ENCODE assay signal across 20 cellular contexts in the genomic region with DNA sequence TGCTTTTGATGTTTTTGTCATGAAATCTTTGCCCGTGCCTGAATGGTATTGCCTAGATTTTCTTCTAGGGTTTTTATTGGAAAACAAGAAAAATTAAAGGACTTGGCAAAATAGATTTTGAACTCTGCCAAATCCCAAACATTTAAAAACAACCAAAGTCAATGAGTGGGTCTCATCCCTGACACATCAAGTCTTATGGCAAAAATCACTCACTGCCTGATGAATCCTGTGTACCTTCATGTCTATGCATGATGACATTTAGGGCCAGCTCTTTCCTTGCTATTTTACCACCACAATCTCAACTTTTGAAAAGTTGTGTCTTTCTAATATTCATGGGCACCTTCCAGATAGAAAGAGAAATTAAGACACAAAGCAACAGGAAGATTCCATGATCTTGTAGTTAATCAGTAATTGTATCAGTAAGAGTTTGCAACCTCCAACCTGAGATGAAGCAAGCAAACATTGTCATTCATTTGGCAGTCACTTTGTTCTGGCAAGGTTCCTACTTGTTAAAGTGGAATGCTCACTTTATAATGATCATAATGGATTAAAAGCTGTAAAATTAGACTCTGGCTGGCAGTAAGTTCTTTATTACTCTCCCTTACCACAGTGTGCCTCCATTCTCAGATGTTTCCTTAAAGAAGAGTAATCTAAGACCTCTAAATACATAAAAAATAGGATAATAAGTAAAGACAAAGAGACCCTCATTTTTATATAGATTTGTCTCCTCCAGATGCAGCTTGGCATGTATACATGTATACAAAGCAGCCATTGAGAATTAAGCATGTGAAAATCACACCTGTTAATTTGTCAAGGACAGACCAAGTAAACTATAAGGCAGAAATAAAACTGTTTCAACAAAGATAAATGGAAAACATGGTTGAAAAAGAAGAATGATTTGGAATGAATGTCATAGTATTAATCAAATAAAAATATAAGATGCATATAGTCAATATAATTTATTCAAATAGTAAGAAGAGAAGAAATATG. TPM values are rescaled to one million over a fixed set of nuclear protein-coding genes. Genes with fewer than 3 reads are reported as not detected.
A peak's percentile ranks its signal among the peaks of the same experiment; 100 is the strongest.
DNase-seq lines count a peak whose midpoint lies in the region; ATAC-seq, FAIRE-seq and TF ChIP-seq lines count a peak whose summit lies in the region.
"Had no signal": no experiment of that assay in that cellular context is flagged by ENCODE, and none has a peak within 500 bp of the region (broad histone marks: within the 10 kb centered on the region; RNA-seq: fewer than 3 reads in every experiment).

No MANE protein-coding gene starts in this region.

- TF ChIP-seq CTCF in pancreas (IDR thresholded peaks at IDR 0.05) = no peak
- no peak for TF ChIP-seq CTCF in GM13977 (IDR thresholded peaks at IDR 0.05; ENCODE audit: extremely low read depth, insufficient read depth, missing control alignments)

- intact Hi-C loops in pancreas (cut with DNase I) = no loop called here

- FAIRE-seq in colon (lab: Jason Lieb, UNC) (peak; percentile 79), pancreas (lab: Jason Lieb, UNC) (peak; percentile 17)
- FAIRE-seq: GM18507 had no signal

- H3K9me3 ChIP-seq in pancreas (no peaks in the 10 kb centered on the region), SJCRH30 (replicated peaks) (no peaks in the 10 kb centered on the region)
- H3K9me3 ChIP-seq: BE2C, HAP-1, MG63 had no signal

- H3K4me1 ChIP-seq in pancreas (peaks cover 11 to 24% (median 22%) of the 10 kb centered on the region in 3 donors), SJCRH30 (0 out of 2 replicates have a peak, but pooled peaks cover 2% of the 10 kb centered on the region)
- H3K4me1 ChIP-seq: BE2C had no signal

- peak; percentile 28 for DNase-seq in DMS79 treated with DMSO at 0.1 percent for 48 hours (lab: John Stamatoyannopoulos, UW)
- DNase-seq in DMS79 (lab: John Stamatoyannopoulos, UW) = no peak
- peak; percentile 81 for DNase-seq in NCI-H1105 treated with DMSO at 0.1 percent for 48 hours (lab: John Stamatoyannopoulos, UW)
- DNase-seq in pancreas = no peak
- DNase-seq in GM13977 (ENCODE audit: low spot score) = no peak
- no peak for DNase-seq in SJCRH30
- DNase-seq: BE2C; Calu3; CD4-positive, alpha-beta T cell; DMS53; MG63; NCI-H187 treated with DMSO at 0.1 percent for 48 hours; NCI-H2171 treated with DMSO at 0.1 percent for 48 hours; NCI-H446 treated with DMSO at 0.1 percent for 48 hours; NCI-H774 had no signal

- H3K27ac ChIP-seq in pancreas (peak overlapping the region in 2 of 4 donors; percentile 11 to 52), SJCRH30 (no peak overlapping the region)
- H3K27ac ChIP-seq: 22Rv1 had no signal

- ATAC-seq in pancreas (peak; percentile 60 to 81 (median 75)), HG02973 (IDR thresholded peaks at IDR 0.05; ENCODE audit: unreplicated experiment) (no peak)

- H3K36me3 ChIP-seq in pancreas (no peaks in the 10 kb centered on the region), SJCRH30 (no peaks in the 10 kb centered on the region)
- H3K36me3 ChIP-seq: BE2C, HAP-1, MG63 had no signal

- no peaks in the 10 kb centered on the region for H3K27me3 ChIP-seq in pancreas
- H3K27me3 ChIP-seq in SJCRH30 = no peaks in the 10 kb centered on the region
- H3K27me3 ChIP-seq: BE2C, MG63 had no signal

- in situ Hi-C loops in GM13977 (cut with MboI; ENCODE audit: low pct_unique_long_range_greater_than_20kb, low sequenced_read_pairs, unreplicated experiment) = no loop called here

- H3K4me3 ChIP-seq in pancreas (no peak overlapping the region), SJCRH30 (no peak overlapping the region)
- H3K4me3 ChIP-seq: HAP-1, MG63 had no signal

- 86 to 89% methylated on average over 1 of the region's 1 CpG for WGBS in pancreas, 2 donors

RNA-seq across cellular contexts. Expression of gene ETS1, which starts 51.6 kb away (rescaled TPM):
- total RNA-seq in pancreas = 10 to 100 TPM in 5 of 6 donors, 1 to 10 TPM in 1; 8.2 to 26.6 (median 13.3) TPM
- polyA plus RNA-seq in pancreas = 10 to 100 TPM in 1 of 2 donors, 1 to 10 TPM in 1; 5.4 to 13.0 TPM
- 32.8 and 43.9 TPM in 2 replicates for total RNA-seq in SJCRH30 (2014; rRNA removed; shearing (Covaris generic))

Comparison
In these comparisons a context has a peak if more than half of its experiments do, and no peak if none do; other contexts are left out.
1. DNase-seq: peak in DMS79 treated with DMSO at 0.1 percent for 48 hours (single experiment) and NCI-H1105 treated with DMSO at 0.1 percent for 48 hours (single experiment); none in DMS79 (single experiment), pancreas (0 of 6), GM13977 (single experiment) and SJCRH30 (0 of 2).